8 cellular contexts compared by ENCODE assay signal in the genomic region with DNA sequence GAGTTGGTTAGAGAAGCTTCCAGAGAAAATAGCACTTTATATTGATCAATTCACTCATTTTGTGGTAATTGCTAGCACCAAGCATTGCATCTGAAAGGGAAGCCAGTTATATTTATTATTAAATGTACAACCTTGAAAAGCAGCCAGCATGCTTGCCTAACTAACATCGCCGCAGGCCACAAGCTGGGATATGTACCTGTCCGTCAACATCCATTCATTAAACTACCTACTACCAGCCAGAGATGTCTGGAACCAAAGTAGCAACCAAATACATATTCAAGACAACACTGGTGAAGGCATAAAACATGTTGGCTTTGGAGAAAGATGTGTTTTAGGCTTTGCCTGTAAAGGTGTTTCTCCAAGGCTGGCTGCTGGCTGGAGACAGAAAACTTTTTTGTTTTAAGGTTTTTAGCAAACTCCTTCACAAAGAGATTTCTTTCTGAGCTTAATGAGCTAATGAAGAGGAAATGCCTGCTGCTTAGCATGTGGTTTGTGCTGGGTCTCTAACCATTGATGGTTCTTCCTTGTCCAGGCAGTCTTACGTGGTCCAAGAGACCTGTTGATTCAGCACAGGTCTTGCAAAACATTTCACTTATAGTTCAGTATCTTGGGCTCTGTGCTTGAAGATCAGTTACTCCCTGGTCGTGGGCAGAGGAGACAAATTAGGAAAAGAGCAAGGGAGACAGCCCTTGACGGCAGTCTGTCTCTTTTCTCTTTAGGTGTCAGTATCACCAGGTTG. TPM values are rescaled to one million over a fixed set of nuclear protein-coding genes. Genes with fewer than 3 reads are reported as not detected.
DNase-seq lines count a peak whose midpoint lies in the region; ATAC-seq and TF ChIP-seq lines count a peak whose summit lies in the region.

No MANE protein-coding gene starts in this region.

- no peak overlapping the region for H2AK9ac ChIP-seq in IMR-90 (replicated peaks; ENCODE audit: low read depth, low read length, poor library complexity)

- no peaks in the 10 kb centered on the region for H3K27me3 Mint-ChIP-seq in MCF 10A (ENCODE audit: insufficient read depth, unreplicated experiment)
- H3K27me3 Mint-ChIP-seq in mesothelial cell of epicardium (ENCODE audit: low read depth): no peaks in the 10 kb centered on the region

- H3K4me1 ChIP-seq in IMR-90 (ENCODE audit: control insufficient read depth, insufficient read depth, low read length) (peaks cover 35% of the 10 kb centered on the region), MM.1S (ENCODE audit: low read length) (no peaks in the 10 kb centered on the region)

- in situ Hi-C loops in IMR-90 (cut with MboI; ENCODE audit: low sequenced_read_pairs): loop anchor here (25.0 kb wide), 2 partner anchors 595 to 770 kb away; a partner anchor contains a TSS

- dilution Hi-C loops in IMR-90 (cut with HindIII; ENCODE audit: low sequenced_read_pairs, unreplicated experiment): no loop called here

- DNase-seq in AG10803 (ENCODE audit: low read depth) (peak; percentile 37), IMR-90 (peak; percentile 34), MCF 10A (ENCODE audit: unreplicated experiment) (peak; percentile 89), mesothelial cell of epicardium (ENCODE audit: low spot score in 2 of 2, unreplicated experiment in 2 of 2) (no peak), NCI-H2227 treated with DMSO at 0.1 percent for 48 hours (lab: John Stamatoyannopoulos, UW) (no peak), H7 (no peak), MM.1S (no peak), NCI-H524 (lab: John Stamatoyannopoulos, UW) (no peak)

- peak overlapping the region; percentile 15; the same call in 1 of the 2 replicates for H2AK5ac ChIP-seq in IMR-90 (ENCODE audit: low read depth, low read length)

- H2AFZ ChIP-seq in IMR-90 (replicated peaks; ENCODE audit: low read length, poor library complexity): no peak overlapping the region
- H2AFZ ChIP-seq in MM.1S (ENCODE audit: low read length): no peak overlapping the region

- TSS peak; percentile 12 for BruUV-seq in IMR-90 (replicated peaks; lab: Mats Ljungman, UMichigan)
- BruUV-seq in MCF 10A (replicated peaks; lab: Mats Ljungman, UMichigan): no TSS peak

- H3K36me3 ChIP-seq in IMR-90 (ENCODE audit: control insufficient read depth, insufficient read depth, low read length) (peaks cover 21% of the 10 kb centered on the region), H7 (replicated peaks; ENCODE audit: control insufficient read depth, insufficient read depth, low read length) (no peaks in the 10 kb centered on the region), MM.1S (replicated peaks; ENCODE audit: insufficient read depth, low read length) (no peaks in the 10 kb centered on the region)

- ATAC-seq in IMR-90 (ENCODE audit: low read depth): no peak

- H3K4ac ChIP-seq in IMR-90 (ENCODE audit: low read depth, low read length): peak overlapping the region; percentile 27; the same call in 1 of the 2 replicates

- H3K36me3 Mint-ChIP-seq in MCF 10A (ENCODE audit: insufficient read depth, unreplicated experiment): peaks cover 30% of the 10 kb centered on the region
- H3K36me3 Mint-ChIP-seq in mesothelial cell of epicardium: peaks cover 5% of the 10 kb centered on the region

- POLR2A ChIA-PET in IMR-90 (lab: Charles Lee; ENCODE audit: unreplicated experiment) (no interaction called here), MCF 10A (lab: Yijun Ruan, JAX) (interaction anchor here (0.5 to 13.5 kb wide), 11 partner anchors 8 to 479 kb away, joined by 3 to 298 read pairs (median 3); no protein-coding TSS in a partner anchor)

- H2BK120ac ChIP-seq in IMR-90 (ENCODE audit: low read depth, low read length): peak overlapping the region; percentile 12; the same call in 1 of the 2 replicates

- peak overlapping the region; percentile 78 for H3K23ac ChIP-seq in IMR-90 (ENCODE audit: low read depth, low read length)

- peak overlapping the region; percentile 83 for H3K4me2 ChIP-seq in IMR-90 (ENCODE audit: low read depth, low read length)
- H3K4me2 ChIP-seq in MM.1S (ENCODE audit: low read depth, low read length): no peak overlapping the region

- H3K27ac Mint-ChIP-seq in MCF 10A (ENCODE audit: low read depth, unreplicated experiment) (peak overlapping the region; percentile 46), mesothelial cell of epicardium (peak overlapping the region; percentile 84)

- H2BK20ac ChIP-seq in IMR-90 (ENCODE audit: low read depth, low read length): no peak overlapping the region

- TF ChIP-seq POLR2A in IMR-90 (IDR thresholded peaks at IDR 0.05; ENCODE audit: low read depth, low read length): no peak

- no peaks in the 10 kb centered on the region for H3K9me3 Mint-ChIP-seq in MCF 10A (ENCODE audit: unreplicated experiment)
- no peaks in the 10 kb centered on the region for H3K9me3 Mint-ChIP-seq in mesothelial cell of epicardium

- TF ChIP-seq CTCF in AG10803 (conservative IDR thresholded peaks at IDR 0.05; ENCODE audit: low read length): no peak
- no peak for TF ChIP-seq CTCF in IMR-90 (conservative IDR thresholded peaks at IDR 0.05; ENCODE audit: low read depth, low read length)
- TF ChIP-seq CTCF in MCF 10A (IDR thresholded peaks at IDR 0.05; ENCODE audit: unreplicated experiment): no peak
- TF ChIP-seq CTCF in mesothelial cell of epicardium (IDR thresholded peaks at IDR 0.05; ENCODE audit: unreplicated experiment): no peak
- no peak for TF ChIP-seq CTCF in MM.1S (IDR thresholded peaks at IDR 0.05; ENCODE audit: low read length)

- H3K18ac ChIP-seq in IMR-90 (ENCODE audit: low read depth, low read length): peak overlapping the region; percentile 24; the same call in 1 of the 2 replicates

- H3K4me1 Mint-ChIP-seq in MCF 10A (ENCODE audit: insufficient read depth, unreplicated experiment) (peaks cover 39% of the 10 kb centered on the region), mesothelial cell of epicardium (peaks cover 45% of the 10 kb centered on the region)

- H3K4me3 Mint-ChIP-seq in MCF 10A (ENCODE audit: unreplicated experiment): peak overlapping the region; percentile 50
- peak overlapping the region; percentile 25 for H3K4me3 Mint-ChIP-seq in mesothelial cell of epicardium

- H4K8ac ChIP-seq in IMR-90 (ENCODE audit: low read depth in 2 of 2, low read length in 2 of 2): 0 out of 4 replicates have a peak overlapping the region, but pooled peaks of 1 of the 2 experiments have one; percentile 3

- no peak overlapping the region for H2BK15ac ChIP-seq in IMR-90 (ENCODE audit: low read depth, low read length)

- H3K9ac ChIP-seq in IMR-90 (ENCODE audit: low read depth, low read length): peak overlapping the region; percentile 18
- no peak overlapping the region for H3K9ac ChIP-seq in MM.1S (ENCODE audit: low read length)

- H3K9me3 ChIP-seq in IMR-90 (ENCODE audit: control insufficient read depth, insufficient read depth, low read length): no peaks in the 10 kb centered on the region
- no peaks in the 10 kb centered on the region for H3K9me3 ChIP-seq in MM.1S (replicated peaks; ENCODE audit: insufficient read depth, low read length)

- H4K91ac ChIP-seq in IMR-90 (ENCODE audit: insufficient read depth, low read depth, low read length): peak overlapping the region; percentile 35; the same call in 1 of the 2 replicates

- H3K27me3 ChIP-seq in IMR-90 (ENCODE audit: control insufficient read depth, insufficient read depth, low read length) (no peaks in the 10 kb centered on the region), H7 (ENCODE audit: control insufficient read depth, insufficient read depth, low read length) (peaks cover 21% of the 10 kb centered on the region), MM.1S (replicated peaks; ENCODE audit: insufficient read depth, low read length) (no peaks in the 10 kb centered on the region)

- intact Hi-C loops in IMR-90 (cut with micrococcal nuclease) (no loop called here), MCF 10A (cut with micrococcal nuclease) (loop anchor here (10.0 kb wide), 1 partner anchor 168 kb away; a partner anchor contains a TSS)

- H3F3A ChIP-seq in MM.1S (ENCODE audit: insufficient read depth, low read length): no peaks in the 10 kb centered on the region

- H3K79me2 ChIP-seq in MM.1S (ENCODE audit: low read length): no peaks in the 10 kb centered on the region

- H3K4me3 ChIP-seq in AG10803 (ENCODE audit: low read length) (peak overlapping the region; percentile 14), IMR-90 (ENCODE audit: insufficient read depth, low read depth, low read length) (no peak overlapping the region), H7 (ENCODE audit: insufficient read depth, low read depth, low read length) (no peak overlapping the region), MM.1S (ENCODE audit: low read length) (no peak overlapping the region)

- WGBS in IMR-90 (ENCODE audit: extremely low coverage in 2 of 2, insufficient read length in 1 of 2), 2 experiments: 0% methylated on average over 1 of the region's 6 CpGs; no CpG with 5 or more reads in 1 of the 2 experiments

- H4K5ac ChIP-seq in IMR-90 (ENCODE audit: low read depth, low read length): peak overlapping the region; percentile 12; the same call in 1 of the 2 replicates

- H2BK5ac ChIP-seq in IMR-90 (ENCODE audit: low read depth, low read length, poor library complexity, severe bottlenecking): peak overlapping the region; percentile 56

- no peak for TF ChIP-seq RAD21 in IMR-90 (IDR thresholded peaks at IDR 0.05; ENCODE audit: low read length)

- H3K14ac ChIP-seq in IMR-90 (replicated peaks; ENCODE audit: low read depth, low read length): 0 out of 2 replicates have a peak overlapping the region, but pooled peaks have one; percentile 22

- H4K20me1 ChIP-seq in IMR-90 (ENCODE audit: insufficient read depth, low read length) (peaks cover 44% of the 10 kb centered on the region), MM.1S (ENCODE audit: insufficient read depth, low read length) (no peaks in the 10 kb centered on the region)

- H3K27ac ChIP-seq in IMR-90 (ENCODE audit: insufficient read depth, low read length): peak overlapping the region; percentile 46; the same call in 1 of the 2 replicates
- no peak overlapping the region for H3K27ac ChIP-seq in MM.1S (ENCODE audit: low read length)

- H3K9me1 ChIP-seq in IMR-90 (ENCODE audit: insufficient read depth, low read length): peaks cover 7% of the 10 kb centered on the region

- peaks cover 3 to 63% of the 10 kb centered on the region in 2 experiments; a peak in 3 of 4 replicates for H3K79me1 ChIP-seq in IMR-90 (ENCODE audit: low read depth in 1 of 2, low read length in 2 of 2)

- no peak overlapping the region; the same call in 1 of the 2 replicates for H3K56ac ChIP-seq in IMR-90 (ENCODE audit: extremely low read depth, insufficient read depth, low read length)

- no peaks in the 10 kb centered on the region for H3K9me2 ChIP-seq in MM.1S (replicated peaks; ENCODE audit: insufficient read depth, low read length)

- CTCF ChIA-PET in IMR-90 (lab: Yijun Ruan, JAX): no interaction called here
- CTCF ChIA-PET in MCF 10A (lab: Yijun Ruan, JAX): interaction anchor here (0.7 to 3.8 kb wide), 8 partner anchors 9 to 386 kb away, joined by 3 to 20 read pairs (median 3); no protein-coding TSS in a partner anchor

RNA-seq across cellular contexts. Expression of a gene that starts 3.1 kb away (rescaled TPM):
- 11.1 and 15.0 TPM in 2 replicates for total RNA-seq in IMR-90 (2012; rRNA removed)
- polyA plus RNA-seq in IMR-90 (2012; rRNA removed): 9.2 and 10.1 TPM in 2 replicates
- 5.2 and 16.1 TPM in 2 replicates for polyA plus RNA-seq in IMR-90 (2012; cell fraction: cytosol; rRNA removed)
- 6.1 and 13.7 TPM in 2 replicates for polyA plus RNA-seq in IMR-90 (2012; cell fraction: nucleus; rRNA removed; ENCODE audit: low replicate concordance)
- total RNA-seq in MCF 10A (2022): 49.3 and 53.7 TPM in 2 replicates
- total RNA-seq in mesothelial cell of epicardium: 39.2 to 40.0 TPM (median 39.3 TPM) in 3 replicates
- total RNA-seq in H7 (2014; rRNA removed; shearing (Covaris generic)): 3.4 and 5.5 TPM in 2 replicates

RNA-seq across cellular contexts. Expression of a gene that starts 49.5 kb away (rescaled TPM):
- 10.9 and 15.0 TPM in 2 replicates for total RNA-seq in IMR-90 (2012; rRNA removed)
- 9.4 and 13.6 TPM in 2 replicates for polyA plus RNA-seq in IMR-90 (2012; rRNA removed)
- polyA plus RNA-seq in IMR-90 (2012; cell fraction: cytosol; rRNA removed): 9.4 and 10.0 TPM in 2 replicates
- 5.1 and 17.6 TPM in 2 replicates for polyA plus RNA-seq in IMR-90 (2012; cell fraction: nucleus; rRNA removed; ENCODE audit: low replicate concordance)
- total RNA-seq in MCF 10A (2022): 19.0 and 21.4 TPM in 2 replicates
- 29.2 to 31.7 TPM (median 31.3 TPM) in 3 replicates for total RNA-seq in mesothelial cell of epicardium
- total RNA-seq in H7 (2014; rRNA removed; shearing (Covaris generic)): 9.5 and 10.8 TPM in 2 replicates

RNA-seq across cellular contexts. Expression of a gene that starts 51.2 kb away (rescaled TPM):
- total RNA-seq in IMR-90 (2012; rRNA removed) (not detected in 2 replicates), MCF 10A (2022) (not detected in 2 replicates), mesothelial cell of epicardium (7.4 to 8.6 TPM (median 7.5 TPM) in 3 replicates)
- not detected in 2 replicates for polyA plus RNA-seq in IMR-90 (2012; rRNA removed)
- polyA plus RNA-seq in IMR-90 (2012; cell fraction: cytosol; rRNA removed): 0.05 and 0.57 TPM in 2 replicates
- 0.22 and 0.24 TPM in 2 replicates for polyA plus RNA-seq in IMR-90 (2012; cell fraction: nucleus; rRNA removed; ENCODE audit: low replicate concordance)
- total RNA-seq in H7 (2014; rRNA removed; shearing (Covaris generic)): 1.9 and 5.3 TPM in 2 replicates

Comparison
In these comparisons a context has a peak if more than half of its experiments do, and no peak if none do; other contexts are left out.
1. DNase-seq: peak in AG10803 (single experiment), IMR-90 (single experiment) and MCF 10A (single experiment); none in mesothelial cell of epicardium (0 of 2), NCI-H2227 treated with DMSO at 0.1 percent for 48 hours (single experiment), H7 (single experiment), MM.1S (single experiment) and NCI-H524 (0 of 2).